In the genomic region with DNA sequence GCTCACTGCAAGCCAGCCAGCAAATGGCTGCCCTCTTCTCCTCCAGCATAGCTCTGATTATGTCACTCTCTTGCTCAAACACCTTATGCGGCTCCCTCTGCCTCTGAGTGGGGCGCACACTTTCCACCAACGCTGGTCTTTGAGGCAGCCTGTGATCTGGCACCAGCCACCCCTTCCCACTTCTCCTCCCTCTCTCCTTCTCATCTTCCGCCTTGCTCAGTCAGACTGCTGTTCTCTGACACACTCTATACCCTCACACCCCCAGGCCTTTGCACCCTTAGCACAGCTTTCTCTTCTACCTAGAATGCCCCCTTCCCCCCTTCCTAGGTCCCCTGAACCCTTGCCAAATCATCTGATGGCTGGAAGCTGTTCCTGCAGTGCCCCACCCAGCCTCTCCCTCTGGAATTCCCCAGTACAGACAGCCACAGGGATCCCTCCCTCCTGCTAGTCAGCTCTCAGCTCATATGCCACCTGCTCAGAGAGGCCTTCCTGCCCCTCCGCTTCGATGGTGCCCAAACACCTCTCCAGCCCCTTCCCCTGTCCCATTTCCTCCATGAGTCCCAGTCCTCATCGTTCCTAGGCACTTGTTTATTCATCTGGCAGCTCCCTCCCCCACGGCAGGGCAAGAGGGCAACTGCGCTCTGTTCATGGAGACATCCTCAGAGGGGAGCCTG, we compare ENCODE assay signal across 9 cellular contexts. TPM values are rescaled to one million over a fixed set of nuclear protein-coding genes. Genes with fewer than 3 reads are reported as not detected.
A peak's percentile ranks its signal among the peaks of the same experiment; 100 is the strongest.
DNase-seq lines count a peak whose midpoint lies in the region; ATAC-seq, FAIRE-seq and TF ChIP-seq lines count a peak whose summit lies in the region.
"Had no signal": no experiment of that assay in that cellular context is flagged by ENCODE, and none has a peak within 500 bp of the region (broad histone marks: within the 10 kb centered on the region; RNA-seq: fewer than 3 reads in every experiment).

No MANE protein-coding gene starts in this region.

- H3K36me3 ChIP-seq in kidney (ENCODE audit: control insufficient read depth in 1 of 2, insufficient read depth in 2 of 2, low read length in 2 of 2), result no peaks in the 10 kb centered on the region

- no peak overlapping the region for H3K4me3 Mint-ChIP-seq in immature natural killer cell

- no peak overlapping the region for H3K27ac ChIP-seq in kidney (ENCODE audit: low read depth in 2 of 2, low read length in 2 of 2)

- H3K27me3 Mint-ChIP-seq in immature natural killer cell (ENCODE audit: low read depth in 3 of 3), result peaks cover 3 to 14% (median 8%) of the 10 kb centered on the region in 3 donors

- peak overlapping the region in 1 of 6 donors; percentile 48 for H3K27ac Mint-ChIP-seq in immature natural killer cell

- H3K4me1 Mint-ChIP-seq in immature natural killer cell, result peaks cover 5 to 6% of the 10 kb centered on the region in 2 donors

- intact Hi-C loops in kidney (cut with DNase I), result no loop called here

- H3K4me1 ChIP-seq in kidney (ENCODE audit: control insufficient read depth in 1 of 2, insufficient read depth in 1 of 2, low read depth in 1 of 2, low read length in 2 of 2), result peaks cover 4 to 16% of the 10 kb centered on the region in 2 donors

- no peak for TF ChIP-seq CTCF in kidney (IDR thresholded peaks at IDR 0.05; ENCODE audit: borderline replicate concordance, extremely low read depth, insufficient read depth)

- no peaks in the 10 kb centered on the region for H3K36me3 Mint-ChIP-seq in immature natural killer cell

- no peak for FAIRE-seq in RCC 7860 (lab: Jason Lieb, UNC)
- no peak for FAIRE-seq in kidney (lab: Jason Lieb, UNC)

- no peaks in the 10 kb centered on the region for H3K9me3 Mint-ChIP-seq in immature natural killer cell

- no peak overlapping the region for H3K4me3 ChIP-seq in kidney (ENCODE audit: low read length in 2 of 2)

- H3K9me3 ChIP-seq in kidney (ENCODE audit: control insufficient read depth in 1 of 2, low read length in 2 of 2), result no peaks in the 10 kb centered on the region

- H3K9ac ChIP-seq in kidney (ENCODE audit: low read length in 2 of 2), result no peak overlapping the region

- DNase-seq in ELR (ENCODE audit: low read depth) (peak; percentile 34), RCC 7860 (ENCODE audit: low spot score) (peak; percentile 32), fibroblast of peridontal ligament (ENCODE audit: extremely low read depth) (peak; percentile 37), putamen (ENCODE audit: low spot score) (peak; percentile 66), immature natural killer cell (no peak), kidney (no peak)
- no peak for DNase-seq in activated naive CD4-positive, alpha-beta T cell (lab: John Stamatoyannopoulos, UW)

- ATAC-seq in GM19023 (IDR thresholded peaks at IDR 0.05; ENCODE audit: unreplicated experiment), result no peak

RNA-seq across cellular contexts. Expression of a gene that starts 21.8 kb away (rescaled TPM):
- 100 to 1,000 TPM; 108 to 224 (median 119) TPM for polyA plus RNA-seq in immature natural killer cell
- total RNA-seq in kidney, result 69.0 TPM
- polyA plus RNA-seq in kidney (ENCODE audit: insufficient read depth, low read depth, low replicate concordance), result 120 TPM

RNA-seq across cellular contexts. Expression of a gene that starts 37.4 kb away (rescaled TPM):
- polyA plus RNA-seq in immature natural killer cell, result not detected
- total RNA-seq in kidney, result 29.0 TPM
- 9.2 TPM for polyA plus RNA-seq in kidney (ENCODE audit: insufficient read depth, low read depth, low replicate concordance)
- total RNA-seq: activated CD8-positive, alpha-beta memory T cell treated with anti-CD3 and anti-CD28 coated beads for 36 hours had no signal

RNA-seq across cellular contexts. Expression of a gene that starts 48.9 kb away (rescaled TPM):
- polyA plus RNA-seq in immature natural killer cell (not detected), kidney (ENCODE audit: insufficient read depth, low read depth, low replicate concordance) (not detected)
- 0.35 TPM for total RNA-seq in kidney
- total RNA-seq: activated CD8-positive, alpha-beta memory T cell treated with anti-CD3 and anti-CD28 coated beads for 36 hours had no signal

Comparison
In these comparisons a context has a peak if more than half of its experiments do, and no peak if none do; other contexts are left out.
1. DNase-seq: peak in ELR (single experiment), RCC 7860 (single experiment), fibroblast of peridontal ligament (single experiment) and putamen (single experiment); none in activated naive CD4-positive, alpha-beta T cell (0 of 4), immature natural killer cell (0 of 3) and kidney (single experiment).
2. RNA of a gene that starts 37.4 kb away (polyA plus RNA-seq): 9.2 TPM in kidney (single experiment); not detected in immature natural killer cell; every median in the first group is over 10 times any median in the second.